1 cellular context compared by ENCODE assay signal in the genomic region with DNA sequence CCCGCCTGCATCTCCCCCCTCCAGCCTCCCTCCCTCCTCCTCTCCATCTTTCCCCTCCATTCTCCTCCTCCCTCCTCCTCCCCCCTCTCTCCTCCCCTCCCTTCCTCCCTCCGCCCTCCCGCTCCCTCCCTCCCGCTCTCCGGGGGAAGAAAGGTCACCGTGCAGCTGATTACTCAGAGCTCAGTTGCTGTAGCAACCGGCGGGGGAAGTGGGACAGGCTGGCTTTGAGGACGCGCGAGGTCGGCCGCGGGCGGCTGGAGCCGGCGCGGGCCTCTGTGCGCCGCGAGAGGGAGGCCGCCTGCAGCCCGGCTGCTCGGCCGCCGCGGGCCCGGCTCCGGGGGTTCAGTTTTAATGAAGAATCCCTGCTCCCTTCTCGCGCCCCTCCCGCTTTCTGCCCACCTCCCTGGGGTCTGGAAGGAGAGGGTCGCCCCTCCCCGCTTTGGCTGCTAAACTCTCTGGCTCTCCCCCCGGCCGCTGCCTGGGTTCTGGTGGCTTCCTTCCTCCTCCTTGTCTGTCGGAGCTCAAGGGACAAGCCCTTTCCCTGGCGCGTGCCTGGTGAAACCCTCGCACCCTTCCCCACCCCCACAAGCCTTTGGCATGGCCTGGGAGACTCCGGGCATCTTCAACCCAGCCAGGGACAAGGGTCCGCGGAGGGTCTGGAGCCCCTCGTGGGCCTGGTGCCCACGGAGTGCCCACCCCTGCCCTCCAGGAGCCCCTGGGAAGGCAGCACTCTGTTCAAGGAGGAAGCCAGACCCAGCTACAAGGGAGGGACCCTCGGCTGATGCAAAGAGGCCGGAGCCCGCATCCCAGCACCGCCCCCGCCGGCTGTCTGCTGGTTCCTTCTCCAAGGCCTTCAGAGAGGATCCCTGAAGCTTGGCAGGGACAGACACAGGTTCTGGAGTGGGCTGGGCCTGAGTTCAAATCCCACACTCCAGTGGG.
TF ChIP-seq lines count a peak whose summit lies in the region.

No MANE protein-coding gene starts in this region.

TF ChIP-seq in GM12878, 131 proteins besides CTCF, POLR2A, EP300 and RAD21 (continued from another document and continues in another):
- TF ChIP-seq RAD51 (IDR thresholded peaks at IDR 0.05) (no peak), SUPT20H (IDR thresholded peaks at IDR 0.05; ENCODE audit: borderline replicate concordance, control insufficient read depth, low read depth, low read length) (no peak), HCFC1 (IDR thresholded peaks at IDR 0.05; ENCODE audit: low read length) (no peak), ZNF687 (IDR thresholded peaks at IDR 0.05) (peak; percentile 83), EGR1 (IDR thresholded peaks at IDR 0.05; ENCODE audit: borderline replicate concordance in 1 of 2, low read depth in 2 of 2, low read length in 2 of 2) (peak in 1 of 2 experiments; percentile 30; a peak in 1 of 3 replicates), PAX5 (IDR thresholded peaks at IDR 0.05; ENCODE audit: borderline replicate concordance, low read depth, low read length) (0 out of 2 replicates have a peak, but pooled peaks have one; percentile 53), POLR2AphosphoS2 (IDR thresholded peaks at IDR 0.05; ENCODE audit: low read depth, low read length) (no peak), NBN (IDR thresholded peaks at IDR 0.05) (no peak), GABPA (IDR thresholded peaks at IDR 0.05; ENCODE audit: low read depth) (no peak), MTA2 (IDR thresholded peaks at IDR 0.05; ENCODE audit: low read depth) (no peak), RFX5 (IDR thresholded peaks at IDR 0.05; ENCODE audit: low read depth, low read length) (no peak), HSF1 (IDR thresholded peaks at IDR 0.05; ENCODE audit: low read depth, low read length) (no peak), POU2F2 (IDR thresholded peaks at IDR 0.05; ENCODE audit: borderline replicate concordance, low read depth, low read length) (peak; percentile 14; the same call in 1 of the 3 replicates), BRCA1 (IDR thresholded peaks at IDR 0.05; ENCODE audit: low read depth, low read length) (no peak), TAF1 (IDR thresholded peaks at IDR 0.05; ENCODE audit: borderline replicate concordance, low read depth, low read length) (no peak), BACH1 (IDR thresholded peaks at IDR 0.05; ENCODE audit: borderline replicate concordance) (peak; percentile 77), NR2C2 (IDR thresholded peaks at IDR 0.05; ENCODE audit: borderline replicate concordance, control insufficient read depth, insufficient read length, low read depth) (no peak), MAX (IDR thresholded peaks at IDR 0.05; ENCODE audit: low read depth, low read length) (no peak), RCOR1 (conservative IDR thresholded peaks at IDR 0.05; ENCODE audit: low read depth, low read length) (no peak), ZNF24 (IDR thresholded peaks at IDR 0.05) (peak; percentile 53; the same call in 1 of the 2 replicates), BCL11A (IDR thresholded peaks at IDR 0.05; ENCODE audit: low read depth, low read length) (no peak), NKRF (conservative IDR thresholded peaks at IDR 0.05) (peak; percentile 52; the same call in 1 of the 2 replicates), TCF3 (IDR thresholded peaks at IDR 0.05; ENCODE audit: borderline replicate concordance, insufficient read depth, low read depth, low read length) (no peak), ZZZ3 (IDR thresholded peaks at IDR 0.05; ENCODE audit: control insufficient read depth, insufficient read length, low read depth) (no peak), PML (IDR thresholded peaks at IDR 0.05; ENCODE audit: low read length) (no peak), TBL1XR1 (IDR thresholded peaks at IDR 0.05; ENCODE audit: low read depth, low read length) (peak; percentile 65; the same call in 1 of the 2 replicates), RELA (IDR thresholded peaks at IDR 0.05; ENCODE audit: borderline replicate concordance, partially characterized antibody) (peak; percentile 39), ZNF207 (IDR thresholded peaks at IDR 0.05; ENCODE audit: borderline replicate concordance) (no peak; the same call in 1 of the 2 replicates), NRF1 (conservative IDR thresholded peaks at IDR 0.05; ENCODE audit: low read depth, low read length) (no peak), KAT2A (conservative IDR thresholded peaks at IDR 0.05; ENCODE audit: control insufficient read depth, low read depth, low read length) (no peak), SMAD5 (IDR thresholded peaks at IDR 0.05; ENCODE audit: low read depth) (no peak), POLR2AphosphoS5 (IDR thresholded peaks at IDR 0.05; ENCODE audit: low read length) (no peak)
- TF ChIP-seq, protein P1, sequence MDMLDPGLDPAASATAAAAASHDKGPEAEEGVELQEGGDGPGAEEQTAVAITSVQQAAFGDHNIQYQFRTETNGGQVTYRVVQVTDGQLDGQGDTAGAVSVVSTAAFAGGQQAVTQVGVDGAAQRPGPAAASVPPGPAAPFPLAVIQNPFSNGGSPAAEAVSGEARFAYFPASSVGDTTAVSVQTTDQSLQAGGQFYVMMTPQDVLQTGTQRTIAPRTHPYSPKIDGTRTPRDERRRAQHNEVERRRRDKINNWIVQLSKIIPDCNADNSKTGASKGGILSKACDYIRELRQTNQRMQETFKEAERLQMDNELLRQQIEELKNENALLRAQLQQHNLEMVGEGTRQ (IDR thresholded peaks at IDR 0.05; ENCODE audit: borderline replicate concordance, low read depth, low read length) = no peak
- TF ChIP-seq, protein P2, sequence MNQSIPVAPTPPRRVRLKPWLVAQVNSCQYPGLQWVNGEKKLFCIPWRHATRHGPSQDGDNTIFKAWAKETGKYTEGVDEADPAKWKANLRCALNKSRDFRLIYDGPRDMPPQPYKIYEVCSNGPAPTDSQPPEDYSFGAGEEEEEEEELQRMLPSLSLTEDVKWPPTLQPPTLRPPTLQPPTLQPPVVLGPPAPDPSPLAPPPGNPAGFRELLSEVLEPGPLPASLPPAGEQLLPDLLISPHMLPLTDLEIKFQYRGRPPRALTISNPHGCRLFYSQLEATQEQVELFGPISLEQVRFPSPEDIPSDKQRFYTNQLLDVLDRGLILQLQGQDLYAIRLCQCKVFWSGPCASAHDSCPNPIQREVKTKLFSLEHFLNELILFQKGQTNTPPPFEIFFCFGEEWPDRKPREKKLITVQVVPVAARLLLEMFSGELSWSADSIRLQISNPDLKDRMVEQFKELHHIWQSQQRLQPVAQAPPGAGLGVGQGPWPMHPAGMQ (IDR thresholded peaks at IDR 0.05; ENCODE audit: borderline replicate concordance) = no peak
- TF ChIP-seq, protein P3, sequence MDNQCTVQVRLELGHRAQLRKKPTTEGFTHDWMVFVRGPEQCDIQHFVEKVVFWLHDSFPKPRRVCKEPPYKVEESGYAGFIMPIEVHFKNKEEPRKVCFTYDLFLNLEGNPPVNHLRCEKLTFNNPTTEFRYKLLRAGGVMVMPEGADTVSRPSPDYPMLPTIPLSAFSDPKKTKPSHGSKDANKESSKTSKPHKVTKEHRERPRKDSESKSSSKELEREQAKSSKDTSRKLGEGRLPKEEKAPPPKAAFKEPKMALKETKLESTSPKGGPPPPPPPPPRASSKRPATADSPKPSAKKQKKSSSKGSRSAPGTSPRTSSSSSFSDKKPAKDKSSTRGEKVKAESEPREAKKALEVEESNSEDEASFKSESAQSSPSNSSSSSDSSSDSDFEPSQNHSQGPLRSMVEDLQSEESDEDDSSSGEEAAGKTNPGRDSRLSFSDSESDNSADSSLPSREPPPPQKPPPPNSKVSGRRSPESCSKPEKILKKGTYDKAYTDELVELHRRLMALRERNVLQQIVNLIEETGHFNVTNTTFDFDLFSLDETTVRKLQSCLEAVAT (IDR thresholded peaks at IDR 0.05) = no peak
- TF ChIP-seq, protein P4, sequence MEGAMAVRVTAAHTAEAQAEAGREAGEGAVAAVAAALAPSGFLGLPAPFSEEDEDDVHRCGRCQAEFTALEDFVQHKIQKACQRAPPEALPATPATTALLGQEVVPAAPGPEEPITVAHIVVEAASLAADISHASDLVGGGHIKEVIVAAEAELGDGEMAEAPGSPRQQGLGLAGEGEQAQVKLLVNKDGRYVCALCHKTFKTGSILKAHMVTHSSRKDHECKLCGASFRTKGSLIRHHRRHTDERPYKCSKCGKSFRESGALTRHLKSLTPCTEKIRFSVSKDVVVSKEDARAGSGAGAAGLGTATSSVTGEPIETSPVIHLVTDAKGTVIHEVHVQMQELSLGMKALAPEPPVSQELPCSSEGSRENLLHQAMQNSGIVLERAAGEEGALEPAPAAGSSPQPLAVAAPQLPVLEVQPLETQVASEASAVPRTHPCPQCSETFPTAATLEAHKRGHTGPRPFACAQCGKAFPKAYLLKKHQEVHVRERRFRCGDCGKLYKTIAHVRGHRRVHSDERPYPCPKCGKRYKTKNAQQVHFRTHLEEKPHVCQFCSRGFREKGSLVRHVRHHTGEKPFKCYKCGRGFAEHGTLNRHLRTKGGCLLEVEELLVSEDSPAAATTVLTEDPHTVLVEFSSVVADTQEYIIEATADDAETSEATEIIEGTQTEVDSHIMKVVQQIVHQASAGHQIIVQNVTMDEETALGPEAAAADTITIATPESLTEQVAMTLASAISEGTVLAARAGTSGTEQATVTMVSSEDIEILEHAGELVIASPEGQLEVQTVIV (IDR thresholded peaks at IDR 0.05; ENCODE audit: borderline replicate concordance, partially characterized antibody) = no peak
- TF ChIP-seq, protein P5, sequence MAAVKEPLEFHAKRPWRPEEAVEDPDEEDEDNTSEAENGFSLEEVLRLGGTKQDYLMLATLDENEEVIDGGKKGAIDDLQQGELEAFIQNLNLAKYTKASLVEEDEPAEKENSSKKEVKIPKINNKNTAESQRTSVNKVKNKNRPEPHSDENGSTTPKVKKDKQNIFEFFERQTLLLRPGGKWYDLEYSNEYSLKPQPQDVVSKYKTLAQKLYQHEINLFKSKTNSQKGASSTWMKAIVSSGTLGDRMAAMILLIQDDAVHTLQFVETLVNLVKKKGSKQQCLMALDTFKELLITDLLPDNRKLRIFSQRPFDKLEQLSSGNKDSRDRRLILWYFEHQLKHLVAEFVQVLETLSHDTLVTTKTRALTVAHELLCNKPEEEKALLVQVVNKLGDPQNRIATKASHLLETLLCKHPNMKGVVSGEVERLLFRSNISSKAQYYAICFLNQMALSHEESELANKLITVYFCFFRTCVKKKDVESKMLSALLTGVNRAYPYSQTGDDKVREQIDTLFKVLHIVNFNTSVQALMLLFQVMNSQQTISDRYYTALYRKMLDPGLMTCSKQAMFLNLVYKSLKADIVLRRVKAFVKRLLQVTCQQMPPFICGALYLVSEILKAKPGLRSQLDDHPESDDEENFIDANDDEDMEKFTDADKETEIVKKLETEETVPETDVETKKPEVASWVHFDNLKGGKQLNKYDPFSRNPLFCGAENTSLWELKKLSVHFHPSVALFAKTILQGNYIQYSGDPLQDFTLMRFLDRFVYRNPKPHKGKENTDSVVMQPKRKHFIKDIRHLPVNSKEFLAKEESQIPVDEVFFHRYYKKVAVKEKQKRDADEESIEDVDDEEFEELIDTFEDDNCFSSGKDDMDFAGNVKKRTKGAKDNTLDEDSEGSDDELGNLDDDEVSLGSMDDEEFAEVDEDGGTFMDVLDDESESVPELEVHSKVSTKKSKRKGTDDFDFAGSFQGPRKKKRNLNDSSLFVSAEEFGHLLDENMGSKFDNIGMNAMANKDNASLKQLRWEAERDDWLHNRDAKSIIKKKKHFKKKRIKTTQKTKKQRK (IDR thresholded peaks at IDR 0.05; ENCODE audit: low read depth, low read length) = no peak
